In genomic region chrX:54921427-54922021, GRCh38 we compare ENCODE assay signal across 1 cellular context.
TF ChIP-seq lines count a peak whose summit lies in the region.

No MANE protein-coding gene starts in this region.

TF ChIP-seq in H1, 55 proteins besides CTCF, POLR2A, EP300 and RAD21:
- TF ChIP-seq TEAD4 (IDR thresholded peaks at IDR 0.05; ENCODE audit: low read depth, low read length) (no peak), NRF1 (IDR thresholded peaks at IDR 0.05; ENCODE audit: low read depth, low read length) (peak; percentile 67), KDM4A (IDR thresholded peaks at IDR 0.05; ENCODE audit: low read depth, low read length, severe bottlenecking) (peak; percentile 4)
